ENCODE assay signal across 1 cellular context in genomic region chr20:3777726-3778629, GRCh38.
TF ChIP-seq lines count a peak whose summit lies in the region.

No MANE protein-coding gene starts in this region.

TF ChIP-seq in IMR-90, 13 proteins besides CTCF, POLR2A, EP300 and RAD21:
- no peak for TF ChIP-seq USF2 (IDR thresholded peaks at IDR 0.05; ENCODE audit: low read depth, low read length)
- TF ChIP-seq BHLHE40 (IDR thresholded peaks at IDR 0.05; ENCODE audit: low read depth, low read length): no peak
- TF ChIP-seq FOS (IDR thresholded peaks at IDR 0.05; ENCODE audit: low read depth, low read length): no peak
- TF ChIP-seq CEBPB (IDR thresholded peaks at IDR 0.05; ENCODE audit: low read depth, low read length): no peak
- no peak for TF ChIP-seq MAZ (IDR thresholded peaks at IDR 0.05; ENCODE audit: borderline replicate concordance, low read depth, low read length)
- TF ChIP-seq RCOR1 (IDR thresholded peaks at IDR 0.05; ENCODE audit: insufficient replicate concordance, low read length): no peak
- no peak for TF ChIP-seq MAFK (IDR thresholded peaks at IDR 0.05; ENCODE audit: low read depth, low read length)
- no peak for TF ChIP-seq RFX5 (IDR thresholded peaks at IDR 0.05; ENCODE audit: low read depth, low read length)
- TF ChIP-seq CHD1 (IDR thresholded peaks at IDR 0.05; ENCODE audit: low read depth, low read length): no peak
